Comparison of ENCODE assay signal across 9 cellular contexts in genomic region chr20:44247676-44248419, GRCh38. TPM values are rescaled to one million over a fixed set of nuclear protein-coding genes. Genes with fewer than 3 reads are reported as not detected.
A peak's percentile ranks its signal among the peaks of the same experiment; 100 is the strongest.
DNase-seq lines count a peak whose midpoint lies in the region; ATAC-seq and TF ChIP-seq lines count a peak whose summit lies in the region.
"Had no signal": no experiment of that assay in that cellular context is flagged by ENCODE, and none has a peak within 500 bp of the region (broad histone marks: within the 10 kb centered on the region; RNA-seq: fewer than 3 reads in every experiment).

No MANE protein-coding gene starts in this region.

- peak overlapping the region; percentile 81 for H3K4me3 ChIP-seq in endodermal cell (ENCODE audit: low read length)

- DNase-seq in DMS 273 (lab: John Stamatoyannopoulos, UW; ENCODE audit: unreplicated experiment) = peak; percentile 60
- DNase-seq in DMS 273 treated with DMSO at 0.1 percent for 48 hours (lab: John Stamatoyannopoulos, UW) = no peak
- peak; percentile 74 for DNase-seq in RWPE1 (ENCODE audit: low spot score)
- DNase-seq in endodermal cell = peak; percentile 95
- DNase-seq in CD14-positive monocyte (ENCODE audit: low spot score) = no peak
- no peak for DNase-seq in NCI-H1092 treated with DMSO at 0.1 percent for 48 hours (lab: John Stamatoyannopoulos, UW)

- H3K4me3 Mint-ChIP-seq in endodermal cell (peak overlapping the region; percentile 59), nephron (peak overlapping the region; percentile 59 to 68 (median 65)), CD14-positive monocyte (peak overlapping the region in 1 of 2 donors; percentile 42)

- H3K27me3 ChIP-seq in endodermal cell (ENCODE audit: control insufficient read depth, insufficient read depth, low read length, poor library complexity, severe bottlenecking) = peaks cover 26% of the 10 kb centered on the region

- peaks cover 3% of the 10 kb centered on the region for H3K4me1 Mint-ChIP-seq in endodermal cell
- no peaks in the 10 kb centered on the region for H3K4me1 Mint-ChIP-seq in nephron
- H3K4me1 Mint-ChIP-seq in CD14-positive monocyte = no peaks in the 10 kb centered on the region

- H3K9me3 Mint-ChIP-seq in endodermal cell (no peaks in the 10 kb centered on the region), nephron (no peaks in the 10 kb centered on the region), CD14-positive monocyte (peaks cover 0 to 6% (median 4%) of the 10 kb centered on the region in 7 donors)

- H3K27ac Mint-ChIP-seq in endodermal cell (no peak overlapping the region), nephron (no peak overlapping the region), CD14-positive monocyte (no peak overlapping the region)

- H3K36me3 ChIP-seq in endodermal cell (ENCODE audit: control insufficient read depth, insufficient read depth, low read length) = no peaks in the 10 kb centered on the region

- no peaks in the 10 kb centered on the region for H3K36me3 Mint-ChIP-seq in endodermal cell (ENCODE audit: low read depth)
- H3K36me3 Mint-ChIP-seq in nephron (ENCODE audit: low read depth) = no peaks in the 10 kb centered on the region
- no peaks in the 10 kb centered on the region for H3K36me3 Mint-ChIP-seq in CD14-positive monocyte

- no peaks in the 10 kb centered on the region for H3K4me1 ChIP-seq in endodermal cell (ENCODE audit: control insufficient read depth, insufficient read depth, low read length)

- H3K27ac ChIP-seq in RWPE1 = no peak overlapping the region
- no peak overlapping the region for H3K27ac ChIP-seq in endodermal cell (ENCODE audit: low read depth, low read length)
- H3K27ac ChIP-seq: 22Rv1 had no signal

- no peaks in the 10 kb centered on the region for H3K9me3 ChIP-seq in endodermal cell (ENCODE audit: control insufficient read depth, low read length)

- TF ChIP-seq CTCF in RWPE1 (conservative IDR thresholded peaks at IDR 0.05; ENCODE audit: low read depth) (no peak; the same call in 1 of the 2 replicates), endodermal cell (conservative IDR thresholded peaks at IDR 0.05) (peak; percentile 98), nephron (IDR thresholded peaks at IDR 0.05; ENCODE audit: unreplicated experiment in 3 of 3) (peak; percentile 67 to 78 (median 74)), CD14-positive monocyte (IDR thresholded peaks at IDR 0.05) (no peak)

- no peak overlapping the region for H3K9ac ChIP-seq in endodermal cell (ENCODE audit: extremely low read depth, low read length, poor library complexity, severe bottlenecking)

- CTCF ChIA-PET in RWPE1 (lab: Yijun Ruan, JAX) = interaction anchor here (0.7 kb wide), 1 partner anchor 30 kb away, joined by 3 read pairs; no protein-coding TSS in a partner anchor

- WGBS in endodermal cell (ENCODE audit: insufficient coverage in 1 of 2, insufficient read length in 1 of 2), 2 experiments = 2% methylated on average over 5 to 26 of the region's 26 CpGs

- POLR2A ChIA-PET in RWPE1 (lab: Yijun Ruan, JAX; ENCODE audit: low non-redundant PET) = no interaction called here

- H3K27me3 Mint-ChIP-seq in endodermal cell (ENCODE audit: insufficient read depth) (peaks cover 37% of the 10 kb centered on the region), nephron (ENCODE audit: low read depth) (peaks cover 44% of the 10 kb centered on the region), CD14-positive monocyte (ENCODE audit: low read depth in 3 of 3) (peaks cover 29 to 41% (median 37%) of the 10 kb centered on the region in 3 donors)

- no peak for ATAC-seq in HG03039 (IDR thresholded peaks at IDR 0.05; ENCODE audit: unreplicated experiment)

- intact Hi-C loops in CD14-positive monocyte (cut with micrococcal nuclease) = no loop called here

RNA-seq across cellular contexts. Expression of gene GDAP1L1, which starts 0.7 kb away (rescaled TPM):
- 1 to 10 TPM in 1 of 2 donors, not detected in 1; 1.9 TPM for total RNA-seq in endodermal cell
- polyA plus RNA-seq in endodermal cell (2013, experiment 1 of 2) = 14.1 TPM
- polyA plus RNA-seq in endodermal cell (2013, experiment 2 of 2) = 13.1 TPM
- not detected for polyA plus RNA-seq in CD14-positive monocyte

RNA-seq across cellular contexts. Expression of gene OSER1, which starts 37.3 kb away (rescaled TPM):
- total RNA-seq in endodermal cell = 10 to 100 TPM; 34.2 to 38.7 TPM
- polyA plus RNA-seq in endodermal cell (2013, experiment 1 of 2) = 41.1 TPM
- 40.1 TPM for polyA plus RNA-seq in endodermal cell (2013, experiment 2 of 2)
- polyA plus RNA-seq in CD14-positive monocyte = 10 to 100 TPM; 42.3 to 45.1 TPM

Comparison
In these comparisons a context has a peak if more than half of its experiments do, and no peak if none do; other contexts are left out.
1. DNase-seq: peak in DMS 273 (single experiment), RWPE1 (single experiment) and endodermal cell (single experiment); none in DMS 273 treated with DMSO at 0.1 percent for 48 hours (single experiment), CD14-positive monocyte (single experiment) and NCI-H1092 treated with DMSO at 0.1 percent for 48 hours (single experiment).
2. CTCF ChIP-seq: peak in endodermal cell (single experiment) and nephron (3 of 3); none in RWPE1 (single experiment) and CD14-positive monocyte (single experiment).